Comparison of ENCODE assay signal across 8 cellular contexts in the genomic region with DNA sequence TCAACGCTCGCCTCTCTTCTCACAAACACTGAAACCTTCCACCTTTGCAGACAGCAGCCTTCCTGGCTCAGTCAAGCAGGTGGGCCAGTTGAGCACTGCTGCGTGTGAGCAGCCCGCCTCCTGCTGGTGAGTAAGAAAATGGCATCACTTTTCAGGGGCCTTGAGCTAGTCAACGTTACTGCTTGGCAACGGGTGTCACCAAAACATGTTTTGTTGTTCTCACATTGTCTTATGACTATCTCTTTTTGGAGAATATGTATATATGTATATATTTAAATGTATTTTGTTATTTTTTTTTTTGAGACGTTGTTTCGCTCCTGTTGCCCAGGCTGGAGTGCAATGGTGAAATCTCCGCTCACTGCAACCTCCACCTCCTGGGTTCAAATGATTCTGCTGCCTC.
DNase-seq lines count a peak whose midpoint lies in the region; ATAC-seq and TF ChIP-seq lines count a peak whose summit lies in the region.

No MANE protein-coding gene starts in this region.

- DNase-seq in AG08396 (ENCODE audit: low spot score): peak; percentile 76
- DNase-seq in NCI-H2107 (lab: John Stamatoyannopoulos, UW): peak; percentile 54
- peak; percentile 16 to 30 (median 23) for DNase-seq in activated CD4-positive, CD25-positive, alpha-beta regulatory T cell (lab: John Stamatoyannopoulos, UW)
- peak; percentile 85 to 86 for DNase-seq in cardiac fibroblast (ENCODE audit: low read depth in 2 of 2)
- peak; percentile 59 for DNase-seq in left lobe of liver (ENCODE audit: low spot score)
- peak; percentile 37 to 52 (median 49) for DNase-seq in stimulated activated CD4-positive, alpha-beta T cell treated with anti-CD3 and anti-CD28 coated beads, TNF-alpha, amount 100 ng/mL, for 48 hours (ENCODE audit: low read depth in 3 of 3)

- peak; percentile 96 for TF ChIP-seq CTCF in cardiac fibroblast (IDR thresholded peaks at IDR 0.05; ENCODE audit: low read depth, low read length)

- peak; percentile 92 for ATAC-seq in GM18508 (IDR thresholded peaks at IDR 0.05; ENCODE audit: insufficient read depth, unreplicated experiment)
- peak; percentile 96 for ATAC-seq in HG02981 (IDR thresholded peaks at IDR 0.05; ENCODE audit: unreplicated experiment)
- peak; percentile 85 for ATAC-seq in left lobe of liver

- no peak overlapping the region for H3K4me3 ChIP-seq in cardiac fibroblast (replicated peaks in 1 of 2; ENCODE audit: low read depth in 2 of 2, low read length in 2 of 2)

Comparison
In these comparisons a context has a peak if more than half of its experiments do, and no peak if none do; other contexts are left out.
1. DNase-seq: peak in every context shown above with its lines; median percentile 86 in cardiac fibroblast; 76 in AG08396; 59 in left lobe of liver; 54 in NCI-H2107; 49 in stimulated activated CD4-positive, alpha-beta T cell treated with anti-CD3 and anti-CD28 coated beads, TNF-alpha, amount 100 ng/mL, for 48 hours; 23 in activated CD4-positive, CD25-positive, alpha-beta regulatory T cell.